In genomic region chr2:132416996-132417395, GRCh38 we compare ENCODE assay signal across 1 cellular context.
TF ChIP-seq lines count a peak whose summit lies in the region.

No MANE protein-coding gene starts in this region.

TF ChIP-seq in HCT116, 20 proteins besides CTCF, POLR2A, EP300 and RAD21 (continued from another document):
- TF ChIP-seq TCF7L2 (IDR thresholded peaks at IDR 0.05; ENCODE audit: borderline replicate concordance, extremely low read depth, insufficient read depth, insufficient read length) = no peak
TF ChIP-seq in HCT116: peak in this region for 0.
